ENCODE assay signal across 27 cellular contexts in genomic region chr4:113404167-113404571, GRCh38.
"Had no signal": no experiment of that assay in that cellular context is flagged by ENCODE, and none has a peak within 500 bp of the region (broad histone marks: within the 10 kb centered on the region; RNA-seq: fewer than 3 reads in every experiment).

No MANE protein-coding gene starts in this region.

- H3K4me3 Mint-ChIP-seq: activated CD8-positive, alpha-beta T cell treated with anti-CD3 and anti-CD28 coated beads for 36 hours; activated naive CD4-positive, alpha-beta T cell treated with anti-CD3 and anti-CD28 coated beads, Interleukin-2, amount 10 ng/mL, durations not matched to agents 7 days and 5 days; activated naive CD8-positive, alpha-beta T cell treated with anti-CD3 and anti-CD28 coated beads for 36 hours; activated T-cell treated with anti-CD3 and anti-CD28 coated beads, Interleukin-2, amount 50 U/mL, for 72 hours had no signal

- H3K4me1 ChIP-seq: Peyer's patch had no signal

- H3K9me3 ChIP-seq: Peyer's patch, SJCRH30, SK-N-SH had no signal

- H3K36me3 Mint-ChIP-seq: activated naive CD4-positive, alpha-beta T cell treated with anti-CD3 and anti-CD28 coated beads, Interleukin-2, amount 10 ng/mL, durations not matched to agents 7 days and 5 days; activated naive CD8-positive, alpha-beta T cell treated with anti-CD3 and anti-CD28 coated beads for 36 hours had no signal

- H3K4me3 ChIP-seq: cardiac muscle cell, Peyer's patch, SJCRH30 had no signal

- H3K27ac ChIP-seq: brain microvascular endothelial cell, cardiac muscle cell, Peyer's patch, RWPE1, SJCRH30 had no signal

- H3K27me3 ChIP-seq: brain microvascular endothelial cell, cardiac muscle cell, Peyer's patch, SJCRH30 had no signal

- ATAC-seq: activated CD4-positive, CD25-positive, alpha-beta regulatory T cell treated with anti-CD3 and anti-CD28 coated beads, Interleukin-2, amount 50 U/mL, for 24 hours; activated CD8-positive, alpha-beta T cell treated with anti-CD3 and anti-CD28 coated beads for 36 hours; activated T-cell treated with anti-CD3 and anti-CD28 coated beads, Interleukin-2, amount 50 U/mL, for 72 hours had no signal

- H3K4me1 Mint-ChIP-seq: activated naive CD4-positive, alpha-beta T cell treated with anti-CD3 and anti-CD28 coated beads, Interleukin-2, amount 10 ng/mL, durations not matched to agents 7 days and 5 days; activated naive CD8-positive, alpha-beta T cell treated with anti-CD3 and anti-CD28 coated beads for 36 hours had no signal

- DNase-seq: activated CD4-positive, alpha-beta T cell treated with anti-CD3 and anti-CD28 coated beads for 4 hours; activated CD8-positive, alpha-beta memory T cell treated with anti-CD3 and anti-CD28 coated beads, Interleukin-2, amount 50 U/mL, for 4 hours; activated CD8-positive, alpha-beta T cell treated with anti-CD3 and anti-CD28 coated beads for 36 hours; activated gamma-delta T cell treated with Interleukin-2 at 50 U/mL for 16 hours; activated naive CD4-positive, alpha-beta T cell treated with anti-CD3 and anti-CD28 coated beads, Interleukin-2, amount 10 ng/mL, durations not matched to agents 7 days and 5 days; activated naive CD8-positive, alpha-beta T cell treated with anti-CD3 and anti-CD28 coated beads for 36 hours; activated T-cell treated with anti-CD3 and anti-CD28 coated beads, Interleukin-2, amount 50 U/mL, for 72 hours; brain microvascular endothelial cell; Kasumi-1; NCI-H1092 treated with DMSO at 0.1 percent for 48 hours; NCI-H1417 treated with DMSO at 0.1 percent for 48 hours; NCI-H1694; NCI-H2029; NCI-H2107; NCI-H226; NCI-H510A treated with DMSO at 0.1 percent for 48 hours; NK-92 treated with Interleukin-12 subunit alpha and Interleukin-12 subunit beta, amount 100 ng/mL, for 24 hours; Peyer's patch; Right ventricle myocardium superior; SK-N-SH; T-helper 1 cell; WERI-Rb-1 had no signal

- H3K9me3 Mint-ChIP-seq: activated CD8-positive, alpha-beta T cell treated with anti-CD3 and anti-CD28 coated beads for 36 hours; activated naive CD4-positive, alpha-beta T cell treated with anti-CD3 and anti-CD28 coated beads, Interleukin-2, amount 10 ng/mL, durations not matched to agents 7 days and 5 days; activated naive CD8-positive, alpha-beta T cell treated with anti-CD3 and anti-CD28 coated beads for 36 hours; activated T-cell treated with anti-CD3 and anti-CD28 coated beads, Interleukin-2, amount 50 U/mL, for 72 hours; activated T-helper 2 cell treated with anti-CD3 and anti-CD28 coated beads, Interferon-gamma antibody, Interleukin-2, Interleukin-4, amounts not matched to agents 10 μg/mL and 5 μg/mL and 100 μg/mL, durations not matched to agents 14 hours and 24 hours and 36 hours had no signal

- H3K36me3 ChIP-seq: brain microvascular endothelial cell, cardiac muscle cell, Peyer's patch, SJCRH30, WERI-Rb-1 had no signal

- H3K9ac ChIP-seq: SK-N-SH had no signal

- H3K27ac Mint-ChIP-seq: activated CD8-positive, alpha-beta T cell treated with anti-CD3 and anti-CD28 coated beads for 36 hours; activated naive CD4-positive, alpha-beta T cell treated with anti-CD3 and anti-CD28 coated beads, Interleukin-2, amount 10 ng/mL, durations not matched to agents 7 days and 5 days; activated naive CD8-positive, alpha-beta T cell treated with anti-CD3 and anti-CD28 coated beads for 36 hours; activated T-cell treated with anti-CD3 and anti-CD28 coated beads, Interleukin-2, amount 50 U/mL, for 72 hours; activated T-helper 2 cell treated with anti-CD3 and anti-CD28 coated beads, Interferon-gamma antibody, Interleukin-2, Interleukin-4, amounts not matched to agents 10 μg/mL and 5 μg/mL and 100 μg/mL, durations not matched to agents 14 hours and 24 hours and 36 hours had no signal
